In the genomic region with DNA sequence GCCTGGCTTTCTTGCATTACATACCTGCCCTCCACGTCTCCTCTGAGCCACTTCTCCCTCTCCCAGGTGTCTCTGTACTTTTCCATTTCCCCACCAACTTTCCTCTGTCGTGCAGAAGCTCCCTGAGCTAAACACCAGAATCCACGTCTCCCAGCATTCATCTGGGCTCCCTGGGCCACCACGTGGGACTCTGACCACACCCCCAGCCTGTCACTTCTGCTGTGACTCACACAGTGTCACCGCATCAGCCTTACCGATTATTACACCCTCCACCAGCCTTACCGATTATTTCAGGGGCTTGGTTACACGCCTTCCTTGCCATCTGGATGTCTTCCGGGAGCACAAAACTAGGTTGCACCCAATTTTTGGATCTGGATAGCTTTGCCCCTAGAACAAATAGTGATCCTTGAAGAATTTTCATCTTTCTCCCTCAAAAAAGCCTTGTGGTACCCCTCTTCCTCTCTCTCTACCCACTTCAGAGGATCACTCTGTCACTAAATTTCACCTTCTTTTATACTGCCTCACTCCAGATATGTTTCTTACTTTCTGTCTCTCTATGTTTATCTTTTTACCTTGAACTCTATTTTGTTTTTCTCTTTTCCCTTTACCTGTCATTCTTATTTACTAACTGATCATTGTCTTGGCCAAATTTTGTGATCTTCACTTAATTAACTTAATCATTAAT, we compare ENCODE assay signal across 1 cellular context.
TF ChIP-seq lines count a peak whose summit lies in the region.

No MANE protein-coding gene starts in this region.

TF ChIP-seq in K562, 482 proteins besides CTCF, POLR2A, EP300 and RAD21 (continued from another document and continues in another):
- TF ChIP-seq, protein P1, sequence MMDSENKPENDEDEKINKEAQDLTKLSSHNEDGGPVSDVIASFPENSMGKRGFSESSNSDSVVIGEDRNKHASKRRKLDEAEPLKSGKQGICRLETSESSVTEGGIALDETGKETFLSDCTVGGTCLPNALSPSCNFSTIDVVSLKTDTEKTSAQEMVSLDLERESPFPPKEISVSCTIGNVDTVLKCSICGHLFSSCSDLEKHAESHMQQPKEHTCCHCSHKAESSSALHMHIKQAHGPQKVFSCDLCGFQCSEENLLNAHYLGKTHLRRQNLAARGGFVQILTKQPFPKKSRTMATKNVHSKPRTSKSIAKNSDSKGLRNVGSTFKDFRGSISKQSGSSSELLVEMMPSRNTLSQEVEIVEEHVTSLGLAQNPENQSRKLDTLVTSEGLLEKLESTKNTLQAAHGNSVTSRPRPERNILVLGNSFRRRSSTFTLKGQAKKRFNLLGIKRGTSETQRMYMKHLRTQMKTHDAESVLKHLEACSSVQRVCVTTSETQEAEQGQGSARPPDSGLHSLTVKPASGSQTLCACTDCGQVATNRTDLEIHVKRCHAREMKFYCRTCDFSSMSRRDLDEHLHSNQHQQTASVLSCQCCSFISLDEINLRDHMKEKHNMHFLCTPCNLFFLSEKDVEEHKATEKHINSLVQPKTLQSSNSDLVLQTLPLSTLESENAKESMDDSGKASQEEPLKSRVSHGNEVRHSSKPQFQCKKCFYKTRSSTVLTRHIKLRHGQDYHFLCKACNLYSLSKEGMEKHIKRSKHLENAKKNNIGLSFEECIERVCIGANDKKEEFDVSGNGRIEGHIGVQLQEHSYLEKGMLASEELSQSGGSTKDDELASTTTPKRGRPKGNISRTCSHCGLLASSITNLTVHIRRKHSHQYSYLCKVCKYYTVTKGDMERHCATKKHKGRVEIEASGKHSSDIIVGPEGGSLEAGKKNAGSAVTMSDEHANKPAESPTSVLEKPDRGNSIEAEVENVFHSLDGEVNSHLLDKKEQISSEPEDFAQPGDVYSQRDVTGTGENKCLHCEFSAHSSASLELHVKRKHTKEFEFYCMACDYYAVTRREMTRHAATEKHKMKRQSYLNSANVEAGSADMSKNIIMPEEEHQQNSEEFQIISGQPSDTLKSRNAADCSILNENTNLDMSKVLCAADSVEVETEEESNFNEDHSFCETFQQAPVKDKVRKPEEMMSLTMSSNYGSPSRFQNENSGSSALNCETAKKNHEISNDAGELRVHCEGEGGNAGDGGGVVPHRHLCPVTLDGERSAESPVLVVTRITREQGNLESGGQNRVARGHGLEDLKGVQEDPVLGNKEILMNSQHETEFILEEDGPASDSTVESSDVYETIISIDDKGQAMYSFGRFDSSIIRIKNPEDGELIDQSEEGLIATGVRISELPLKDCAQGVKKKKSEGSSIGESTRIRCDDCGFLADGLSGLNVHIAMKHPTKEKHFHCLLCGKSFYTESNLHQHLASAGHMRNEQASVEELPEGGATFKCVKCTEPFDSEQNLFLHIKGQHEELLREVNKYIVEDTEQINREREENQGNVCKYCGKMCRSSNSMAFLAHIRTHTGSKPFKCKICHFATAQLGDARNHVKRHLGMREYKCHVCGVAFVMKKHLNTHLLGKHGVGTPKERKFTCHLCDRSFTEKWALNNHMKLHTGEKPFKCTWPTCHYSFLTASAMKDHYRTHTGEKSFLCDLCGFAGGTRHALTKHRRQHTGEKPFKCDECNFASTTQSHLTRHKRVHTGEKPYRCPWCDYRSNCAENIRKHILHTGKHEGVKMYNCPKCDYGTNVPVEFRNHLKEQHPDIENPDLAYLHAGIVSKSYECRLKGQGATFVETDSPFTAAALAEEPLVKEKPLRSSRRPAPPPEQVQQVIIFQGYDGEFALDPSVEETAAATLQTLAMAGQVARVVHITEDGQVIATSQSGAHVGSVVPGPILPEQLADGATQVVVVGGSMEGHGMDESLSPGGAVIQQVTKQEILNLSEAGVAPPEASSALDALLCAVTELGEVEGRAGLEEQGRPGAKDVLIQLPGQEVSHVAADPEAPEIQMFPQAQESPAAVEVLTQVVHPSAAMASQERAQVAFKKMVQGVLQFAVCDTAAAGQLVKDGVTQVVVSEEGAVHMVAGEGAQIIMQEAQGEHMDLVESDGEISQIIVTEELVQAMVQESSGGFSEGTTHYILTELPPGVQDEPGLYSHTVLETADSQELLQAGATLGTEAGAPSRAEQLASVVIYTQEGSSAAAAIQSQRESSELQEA (IDR thresholded peaks at IDR 0.05; ENCODE audit: low read depth), result no peak
- TF ChIP-seq, protein P2, sequence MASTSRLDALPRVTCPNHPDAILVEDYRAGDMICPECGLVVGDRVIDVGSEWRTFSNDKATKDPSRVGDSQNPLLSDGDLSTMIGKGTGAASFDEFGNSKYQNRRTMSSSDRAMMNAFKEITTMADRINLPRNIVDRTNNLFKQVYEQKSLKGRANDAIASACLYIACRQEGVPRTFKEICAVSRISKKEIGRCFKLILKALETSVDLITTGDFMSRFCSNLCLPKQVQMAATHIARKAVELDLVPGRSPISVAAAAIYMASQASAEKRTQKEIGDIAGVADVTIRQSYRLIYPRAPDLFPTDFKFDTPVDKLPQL (IDR thresholded peaks at IDR 0.05; ENCODE audit: extremely low read depth, insufficient read length), result no peak
- TF ChIP-seq, protein P3, sequence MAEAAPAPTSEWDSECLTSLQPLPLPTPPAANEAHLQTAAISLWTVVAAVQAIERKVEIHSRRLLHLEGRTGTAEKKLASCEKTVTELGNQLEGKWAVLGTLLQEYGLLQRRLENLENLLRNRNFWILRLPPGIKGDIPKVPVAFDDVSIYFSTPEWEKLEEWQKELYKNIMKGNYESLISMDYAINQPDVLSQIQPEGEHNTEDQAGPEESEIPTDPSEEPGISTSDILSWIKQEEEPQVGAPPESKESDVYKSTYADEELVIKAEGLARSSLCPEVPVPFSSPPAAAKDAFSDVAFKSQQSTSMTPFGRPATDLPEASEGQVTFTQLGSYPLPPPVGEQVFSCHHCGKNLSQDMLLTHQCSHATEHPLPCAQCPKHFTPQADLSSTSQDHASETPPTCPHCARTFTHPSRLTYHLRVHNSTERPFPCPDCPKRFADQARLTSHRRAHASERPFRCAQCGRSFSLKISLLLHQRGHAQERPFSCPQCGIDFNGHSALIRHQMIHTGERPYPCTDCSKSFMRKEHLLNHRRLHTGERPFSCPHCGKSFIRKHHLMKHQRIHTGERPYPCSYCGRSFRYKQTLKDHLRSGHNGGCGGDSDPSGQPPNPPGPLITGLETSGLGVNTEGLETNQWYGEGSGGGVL (CRISPR knock-in tag; IDR thresholded peaks at IDR 0.05), result no peak
- TF ChIP-seq BRD4 (IDR thresholded peaks at IDR 0.05) (no peak), TEAD4 (IDR thresholded peaks at IDR 0.05; ENCODE audit: low read length) (no peak), TEAD4 (CRISPR knock-in tag; IDR thresholded peaks at IDR 0.05; ENCODE audit: borderline replicate concordance) (no peak), ZNF121 (CRISPR knock-in tag; conservative IDR thresholded peaks at IDR 0.05) (no peak), ZNF124 (CRISPR knock-in tag; IDR thresholded peaks at IDR 0.05) (no peak), ZZZ3 (IDR thresholded peaks at IDR 0.05) (no peak), NRF1 (conservative IDR thresholded peaks at IDR 0.05 in 1 of 2, IDR thresholded peaks at IDR 0.05 in 1 of 2) (no peak), JUND (IDR thresholded peaks at IDR 0.05; ENCODE audit: borderline replicate concordance, low read depth, low read length) (peak; percentile 74), JUND (tag; IDR thresholded peaks at IDR 0.05; ENCODE audit: borderline replicate concordance, low read depth, low read length) (peak; percentile 58; the same call in 1 of the 3 replicates), TAF1 (IDR thresholded peaks at IDR 0.05; ENCODE audit: control insufficient read depth, extremely low read depth, insufficient read depth, low read length, severe bottlenecking) (no peak), FOXJ3 (CRISPR knock-in tag; IDR thresholded peaks at IDR 0.05) (no peak), HMG20A (CRISPR knock-in tag; conservative IDR thresholded peaks at IDR 0.05) (no peak), PCBP2 (IDR thresholded peaks at IDR 0.05; ENCODE audit: low read depth, low read length, poor library complexity, severe bottlenecking) (no peak), KDM5B (IDR thresholded peaks at IDR 0.05; ENCODE audit: insufficient replicate concordance, low read depth, low read length) (no peak), SMARCB1 (IDR thresholded peaks at IDR 0.05; ENCODE audit: insufficient read length, low read depth) (no peak), ZNF589 (CRISPR knock-in tag; IDR thresholded peaks at IDR 0.05; ENCODE audit: low read depth) (no peak), PTBP1 (IDR thresholded peaks at IDR 0.05; ENCODE audit: low read depth, low read length) (no peak), CTBP1 (IDR thresholded peaks at IDR 0.05; ENCODE audit: borderline replicate concordance) (no peak), CAMTA2 (CRISPR knock-in tag; conservative IDR thresholded peaks at IDR 0.05) (no peak), ZC3H11A (IDR thresholded peaks at IDR 0.05; ENCODE audit: low read depth, low read length) (no peak), ZNF3 (CRISPR knock-in tag; IDR thresholded peaks at IDR 0.05) (no peak), HDAC8 (tag; IDR thresholded peaks at IDR 0.05) (no peak), ZNF583 (CRISPR knock-in tag; IDR thresholded peaks at IDR 0.05) (no peak), NFE2 (IDR thresholded peaks at IDR 0.05; ENCODE audit: low read depth) (no peak), MEIS2 (IDR thresholded peaks at IDR 0.05; ENCODE audit: partially characterized antibody) (peak; percentile 27), ASH1L (IDR thresholded peaks at IDR 0.05; ENCODE audit: borderline replicate concordance, low read depth, partially characterized antibody) (no peak), KDM2B (CRISPR knock-in tag; IDR thresholded peaks at IDR 0.05) (no peak)
- TF ChIP-seq, protein P4, sequence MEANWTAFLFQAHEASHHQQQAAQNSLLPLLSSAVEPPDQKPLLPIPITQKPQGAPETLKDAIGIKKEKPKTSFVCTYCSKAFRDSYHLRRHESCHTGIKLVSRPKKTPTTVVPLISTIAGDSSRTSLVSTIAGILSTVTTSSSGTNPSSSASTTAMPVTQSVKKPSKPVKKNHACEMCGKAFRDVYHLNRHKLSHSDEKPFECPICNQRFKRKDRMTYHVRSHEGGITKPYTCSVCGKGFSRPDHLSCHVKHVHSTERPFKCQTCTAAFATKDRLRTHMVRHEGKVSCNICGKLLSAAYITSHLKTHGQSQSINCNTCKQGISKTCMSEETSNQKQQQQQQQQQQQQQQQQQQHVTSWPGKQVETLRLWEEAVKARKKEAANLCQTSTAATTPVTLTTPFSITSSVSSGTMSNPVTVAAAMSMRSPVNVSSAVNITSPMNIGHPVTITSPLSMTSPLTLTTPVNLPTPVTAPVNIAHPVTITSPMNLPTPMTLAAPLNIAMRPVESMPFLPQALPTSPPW (CRISPR knock-in tag; IDR thresholded peaks at IDR 0.05), result no peak
- TF ChIP-seq, protein P5, sequence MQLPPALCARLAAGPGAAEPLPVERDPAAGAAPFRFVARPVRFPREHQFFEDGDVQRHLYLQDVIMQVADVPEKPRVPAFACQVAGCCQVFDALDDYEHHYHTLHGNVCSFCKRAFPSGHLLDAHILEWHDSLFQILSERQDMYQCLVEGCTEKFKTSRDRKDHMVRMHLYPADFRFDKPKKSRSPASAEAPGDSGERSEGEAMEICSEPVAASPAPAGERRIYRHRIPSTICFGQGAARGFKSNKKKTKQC (CRISPR knock-in tag; IDR thresholded peaks at IDR 0.05), result no peak
- TF ChIP-seq, protein P6, sequence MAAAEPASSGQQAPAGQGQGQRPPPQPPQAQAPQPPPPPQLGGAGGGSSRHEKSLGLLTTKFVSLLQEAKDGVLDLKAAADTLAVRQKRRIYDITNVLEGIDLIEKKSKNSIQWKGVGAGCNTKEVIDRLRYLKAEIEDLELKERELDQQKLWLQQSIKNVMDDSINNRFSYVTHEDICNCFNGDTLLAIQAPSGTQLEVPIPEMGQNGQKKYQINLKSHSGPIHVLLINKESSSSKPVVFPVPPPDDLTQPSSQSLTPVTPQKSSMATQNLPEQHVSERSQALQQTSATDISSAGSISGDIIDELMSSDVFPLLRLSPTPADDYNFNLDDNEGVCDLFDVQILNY (CRISPR knock-in tag; IDR thresholded peaks at IDR 0.05), result no peak
- TF ChIP-seq, protein P7, sequence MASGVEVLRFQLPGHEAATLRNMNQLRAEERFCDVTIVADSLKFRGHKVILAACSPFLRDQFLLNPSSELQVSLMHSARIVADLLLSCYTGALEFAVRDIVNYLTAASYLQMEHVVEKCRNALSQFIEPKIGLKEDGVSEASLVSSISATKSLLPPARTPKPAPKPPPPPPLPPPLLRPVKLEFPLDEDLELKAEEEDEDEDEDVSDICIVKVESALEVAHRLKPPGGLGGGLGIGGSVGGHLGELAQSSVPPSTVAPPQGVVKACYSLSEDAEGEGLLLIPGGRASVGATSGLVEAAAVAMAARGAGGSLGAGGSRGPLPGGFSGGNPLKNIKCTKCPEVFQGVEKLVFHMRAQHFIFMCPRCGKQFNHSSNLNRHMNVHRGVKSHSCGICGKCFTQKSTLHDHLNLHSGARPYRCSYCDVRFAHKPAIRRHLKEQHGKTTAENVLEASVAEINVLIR (CRISPR knock-in tag; IDR thresholded peaks at IDR 0.05), result no peak
- TF ChIP-seq, protein P8, sequence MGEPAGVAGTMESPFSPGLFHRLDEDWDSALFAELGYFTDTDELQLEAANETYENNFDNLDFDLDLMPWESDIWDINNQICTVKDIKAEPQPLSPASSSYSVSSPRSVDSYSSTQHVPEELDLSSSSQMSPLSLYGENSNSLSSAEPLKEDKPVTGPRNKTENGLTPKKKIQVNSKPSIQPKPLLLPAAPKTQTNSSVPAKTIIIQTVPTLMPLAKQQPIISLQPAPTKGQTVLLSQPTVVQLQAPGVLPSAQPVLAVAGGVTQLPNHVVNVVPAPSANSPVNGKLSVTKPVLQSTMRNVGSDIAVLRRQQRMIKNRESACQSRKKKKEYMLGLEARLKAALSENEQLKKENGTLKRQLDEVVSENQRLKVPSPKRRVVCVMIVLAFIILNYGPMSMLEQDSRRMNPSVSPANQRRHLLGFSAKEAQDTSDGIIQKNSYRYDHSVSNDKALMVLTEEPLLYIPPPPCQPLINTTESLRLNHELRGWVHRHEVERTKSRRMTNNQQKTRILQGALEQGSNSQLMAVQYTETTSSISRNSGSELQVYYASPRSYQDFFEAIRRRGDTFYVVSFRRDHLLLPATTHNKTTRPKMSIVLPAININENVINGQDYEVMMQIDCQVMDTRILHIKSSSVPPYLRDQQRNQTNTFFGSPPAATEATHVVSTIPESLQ (CRISPR knock-in tag; IDR thresholded peaks at IDR 0.05), result no peak
- TF ChIP-seq, protein P9, sequence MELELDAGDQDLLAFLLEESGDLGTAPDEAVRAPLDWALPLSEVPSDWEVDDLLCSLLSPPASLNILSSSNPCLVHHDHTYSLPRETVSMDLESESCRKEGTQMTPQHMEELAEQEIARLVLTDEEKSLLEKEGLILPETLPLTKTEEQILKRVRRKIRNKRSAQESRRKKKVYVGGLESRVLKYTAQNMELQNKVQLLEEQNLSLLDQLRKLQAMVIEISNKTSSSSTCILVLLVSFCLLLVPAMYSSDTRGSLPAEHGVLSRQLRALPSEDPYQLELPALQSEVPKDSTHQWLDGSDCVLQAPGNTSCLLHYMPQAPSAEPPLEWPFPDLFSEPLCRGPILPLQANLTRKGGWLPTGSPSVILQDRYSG (tag; conservative IDR thresholded peaks at IDR 0.05; ENCODE audit: low read depth), result no peak
